ENCODE assay signal across 10 cellular contexts in the genomic region with DNA sequence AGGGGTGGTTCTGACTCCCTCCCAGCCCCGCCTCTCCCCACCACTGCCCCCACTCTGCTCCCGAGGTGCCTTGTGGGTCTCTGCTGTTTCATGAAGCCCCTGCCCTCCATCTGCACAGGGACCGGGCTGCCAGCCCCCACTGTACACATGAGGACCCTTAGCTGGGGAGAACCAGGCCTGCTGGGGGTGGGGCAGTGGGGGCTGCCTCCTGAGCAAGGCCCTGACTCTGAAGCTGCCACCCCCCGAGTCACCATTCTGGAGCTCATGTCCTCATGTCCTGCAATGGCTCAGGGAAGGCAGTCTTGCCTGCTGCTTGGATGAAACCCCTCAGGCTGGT. TPM values are rescaled to one million over a fixed set of nuclear protein-coding genes. Genes with fewer than 3 reads are reported as not detected.
"Had no signal": no experiment of that assay in that cellular context is flagged by ENCODE, and none has a peak within 500 bp of the region (broad histone marks: within the 10 kb centered on the region; RNA-seq: fewer than 3 reads in every experiment).

No MANE protein-coding gene starts in this region.

- H3K4me3 ChIP-seq: GM23338, K562 had no signal

- H3K9me3 Mint-ChIP-seq: GM23338, H9, HFFc6 had no signal

- DNase-seq: H9, HCEC 1CT, HFFc6, IMR-90 had no signal

- ATAC-seq: GM23338, K562 had no signal

- H3K4me3 Mint-ChIP-seq: GM23338, H9, HFFc6 had no signal

- H3K27ac Mint-ChIP-seq: GM23338, H9, HFFc6 had no signal

- FAIRE-seq: H1, H54, HTR-8/SVneo, K562 had no signal

RNA-seq across cellular contexts. Expression of a gene that starts 8.4 kb away (rescaled TPM):
- total RNA-seq: HFFc6, HT-29, IMR-90, K562 had no signal
- polyA plus RNA-seq: IMR-90, K562 had no signal
